8 cellular contexts compared by ENCODE assay signal in genomic region chr16:14289692-14290340, GRCh38.
DNase-seq lines count a peak whose midpoint lies in the region; FAIRE-seq and TF ChIP-seq lines count a peak whose summit lies in the region.

No MANE protein-coding gene starts in this region.

- H3K9me3 ChIP-seq in PC-9 (ENCODE audit: insufficient read depth, low read depth) (peaks cover 17% of the 10 kb centered on the region; the same call in 1 of the 2 replicates), tibial artery (peaks cover 0 to 8% (median 7%) of the 10 kb centered on the region in 3 donors)

- intact Hi-C loops in PC-9 (cut with micrococcal nuclease; ENCODE audit: unreplicated experiment) (no loop called here), tibial artery (cut with DNase I; ENCODE audit: low total_unique reads) (loop anchor here (5.0 to 10.0 kb wide), 2 partner anchors 45 to 363 kb away; no protein-coding TSS in a partner anchor)

- no peak for FAIRE-seq in H54 (lab: Jason Lieb, UNC)

- H3K36me3 ChIP-seq in PC-9 (ENCODE audit: low read depth), result no peaks in the 10 kb centered on the region
- no peaks in the 10 kb centered on the region for H3K36me3 ChIP-seq in tibial artery

- POLR2A ChIA-PET in PC-9 (lab: Charles Lee; ENCODE audit: unreplicated experiment), result no interaction called here

- H3K4me2 ChIP-seq in PC-9, result 0 out of 2 replicates have a peak overlapping the region, but pooled peaks have one; percentile 17

- TF ChIP-seq CTCF in PC-9 (conservative IDR thresholded peaks at IDR 0.05) (peak; percentile 78), tibial artery (IDR thresholded peaks at IDR 0.05) (no peak)

- CTCF ChIA-PET in PC-9 (lab: Charles Lee), result interaction anchor here (0.6 kb wide), 1 partner anchor 370 kb away, joined by 4 read pairs; the partner anchor contains the start of gene ERCC4

- peaks cover 32% of the 10 kb centered on the region for H3F3A ChIP-seq in PC-9 (ENCODE audit: insufficient read depth, low read depth)

- no peaks in the 10 kb centered on the region for H3K79me2 ChIP-seq in PC-9 (ENCODE audit: low read depth)

- DNase-seq in COR-L47 (lab: John Stamatoyannopoulos, UW) (peak; percentile 59), H54 (ENCODE audit: insufficient read length, low spot score) (peak; percentile 51), PC-9 (peak; percentile 35 to 51), erythroblast (lab: John Stamatoyannopoulos, UW) (peak; percentile 75), Ammon's horn (ENCODE audit: low spot score) (no peak), tibial artery (no peak), GOT3 (lab: John Stamatoyannopoulos, UW) (no peak)
- DNase-seq in stimulated activated naive CD4-positive, alpha-beta T cell treated with Interleukin-2 at 50 U/mL for 16 hours (lab: John Stamatoyannopoulos, UW), result no peak

- H3K4me3 ChIP-seq in PC-9 (no peak overlapping the region), tibial artery (no peak overlapping the region)

- no peak overlapping the region for H2AFZ ChIP-seq in PC-9

- H3K4me1 ChIP-seq in PC-9 (replicated peaks; ENCODE audit: insufficient read depth) (peaks cover 7% of the 10 kb centered on the region), tibial artery (peaks cover 0 to 39% (median 17%) of the 10 kb centered on the region in 4 donors)

- no peaks in the 10 kb centered on the region for H4K20me1 ChIP-seq in PC-9 (ENCODE audit: insufficient read depth)

- no peaks in the 10 kb centered on the region for H3K9me2 ChIP-seq in PC-9 (ENCODE audit: insufficient read depth)

- no TSS peak for BruUV-seq in PC-9 (replicated peaks; lab: Mats Ljungman, UMichigan)

- TF ChIP-seq POLR2A in H54 (IDR thresholded peaks at IDR 0.05; ENCODE audit: low read depth, low read length), result no peak
- no peak for TF ChIP-seq POLR2A in erythroblast (IDR thresholded peaks at IDR 0.05; ENCODE audit: low read length)

- H3K27ac ChIP-seq in PC-9, result no peak overlapping the region
- peak overlapping the region in 1 of 2 donors; percentile 68 for H3K27ac ChIP-seq in tibial artery

- H3K27me3 ChIP-seq in PC-9 (ENCODE audit: insufficient read depth, low read depth), result no peaks in the 10 kb centered on the region
- no peaks in the 10 kb centered on the region for H3K27me3 ChIP-seq in tibial artery

Comparison
In these comparisons a context has a peak if more than half of its experiments do, and no peak if none do; other contexts are left out.
1. DNase-seq: peak in COR-L47 (single experiment), H54 (single experiment), PC-9 (2 of 2) and erythroblast (2 of 2); none in stimulated activated naive CD4-positive, alpha-beta T cell treated with Interleukin-2 at 50 U/mL for 16 hours (single experiment), Ammon's horn (single experiment), tibial artery (0 of 2) and GOT3 (single experiment).